In the genomic region with DNA sequence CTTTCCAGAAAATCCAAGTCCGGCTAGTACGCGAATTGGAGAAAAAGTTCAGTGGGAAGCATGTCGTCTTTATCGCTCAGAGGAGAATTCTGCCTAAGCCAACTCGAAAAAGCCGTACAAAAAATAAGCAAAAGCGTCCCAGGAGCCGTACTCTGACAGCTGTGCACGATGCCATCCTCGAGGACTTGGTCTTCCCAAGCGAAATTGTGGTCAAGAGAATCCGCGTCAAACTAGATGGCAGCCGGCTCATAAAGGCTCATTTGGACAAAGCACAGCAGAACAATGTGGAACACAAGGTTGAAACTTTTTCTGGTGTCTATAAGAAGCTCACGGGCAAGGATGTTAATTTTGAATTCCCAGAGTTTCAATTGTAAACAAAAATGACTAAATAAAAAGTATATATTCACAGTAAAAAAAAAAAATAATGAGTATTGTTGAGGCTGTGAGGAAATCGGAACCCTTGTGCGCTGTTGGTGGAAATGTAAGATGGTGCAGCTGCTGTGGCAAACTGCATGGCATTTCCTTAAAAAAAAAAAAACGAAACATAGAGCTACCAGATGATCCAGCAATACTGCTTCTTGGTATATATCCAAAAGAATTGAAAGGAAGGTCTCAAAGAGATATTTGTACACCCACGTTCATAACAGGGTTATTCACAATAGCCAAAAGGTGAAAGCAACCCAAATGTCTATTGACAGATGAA, we compare ENCODE assay signal across 15 cellular contexts. TPM values are rescaled to one million over a fixed set of nuclear protein-coding genes. Genes with fewer than 3 reads are reported as not detected.
"Had no signal": no experiment of that assay in that cellular context is flagged by ENCODE, and none has a peak within 500 bp of the region (broad histone marks: within the 10 kb centered on the region; RNA-seq: fewer than 3 reads in every experiment).

No MANE protein-coding gene starts in this region.

RNA-seq across cellular contexts. Expression of a gene that starts 5.3 kb away (rescaled TPM):
- total RNA-seq: activated B cell treated with CpG ODN at 0.5 μM for 24 hours; activated CD8-positive, alpha-beta T cell treated with anti-CD3 and anti-CD28 coated beads, Interleukin-2, amount 10 ng/mL, durations not matched to agents 7 days and 5 days; activated naive CD8-positive, alpha-beta T cell treated with anti-CD3 and anti-CD28 coated beads for 36 hours; activated T-cell treated with anti-CD3 and anti-CD28 coated beads, Interleukin-2, amount 50 U/mL, for 72 hours; adrenal gland; aorta; endodermal cell; esophagus mucosa; foreskin keratinocyte; heart left ventricle; naive thymus-derived CD8-positive, alpha-beta T cell; occipital lobe; psoas muscle had no signal
- polyA plus RNA-seq: foreskin keratinocyte; immature natural killer cell; naive thymus-derived CD8-positive, alpha-beta T cell had no signal

RNA-seq across cellular contexts. Expression of a gene that starts 38.0 kb away (rescaled TPM):
- total RNA-seq: activated B cell treated with CpG ODN at 0.5 μM for 24 hours; activated CD8-positive, alpha-beta T cell treated with anti-CD3 and anti-CD28 coated beads, Interleukin-2, amount 10 ng/mL, durations not matched to agents 7 days and 5 days; activated naive CD8-positive, alpha-beta T cell treated with anti-CD3 and anti-CD28 coated beads for 36 hours; activated T-cell treated with anti-CD3 and anti-CD28 coated beads, Interleukin-2, amount 50 U/mL, for 72 hours; adrenal gland; aorta; endodermal cell; heart left ventricle; kidney; naive thymus-derived CD8-positive, alpha-beta T cell; occipital lobe; psoas muscle had no signal
- polyA plus RNA-seq: adrenal gland; aorta; heart left ventricle; immature natural killer cell; naive thymus-derived CD8-positive, alpha-beta T cell; psoas muscle had no signal
